20 cellular contexts compared by ENCODE assay signal in the genomic region with DNA sequence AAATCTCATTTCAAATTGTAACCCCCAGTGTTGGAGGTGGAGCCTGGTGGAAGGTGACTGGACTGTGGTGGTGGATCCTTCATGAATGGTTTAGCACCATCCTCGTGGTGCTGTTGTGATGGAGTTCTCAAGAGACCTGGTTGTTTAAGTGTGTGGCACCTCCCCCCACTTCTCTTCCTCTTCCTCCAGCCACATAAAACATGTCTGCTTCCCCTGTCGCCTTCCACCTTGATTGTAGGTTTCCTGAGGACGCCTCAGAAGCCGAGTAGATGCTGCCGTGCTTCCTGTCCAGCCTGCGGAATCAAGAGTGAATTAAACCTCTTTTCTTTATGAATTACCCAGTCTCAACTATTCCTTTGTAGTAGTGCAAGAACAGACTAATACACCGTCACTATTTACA. TPM values are rescaled to one million over a fixed set of nuclear protein-coding genes. Genes with fewer than 3 reads are reported as not detected.
A peak's percentile ranks its signal among the peaks of the same experiment; 100 is the strongest.
DNase-seq lines count a peak whose midpoint lies in the region; ATAC-seq lines count a peak whose summit lies in the region.
"Had no signal": no experiment of that assay in that cellular context is flagged by ENCODE, and none has a peak within 500 bp of the region (broad histone marks: within the 10 kb centered on the region; RNA-seq: fewer than 3 reads in every experiment).

No MANE protein-coding gene starts in this region.

- no peak overlapping the region for H3K27ac ChIP-seq in naive thymus-derived CD4-positive, alpha-beta T cell (ENCODE audit: low read depth, low read length)
- H3K27ac ChIP-seq: GM23248 had no signal

- peak overlapping the region; percentile 41 for H3K4me3 Mint-ChIP-seq in activated naive CD4-positive, alpha-beta T cell treated with anti-CD3 and anti-CD28 coated beads, Interleukin-2, amount 50 U/mL, for 24 hours
- peak overlapping the region; percentile 5 to 85 (median 64) for H3K4me3 Mint-ChIP-seq in naive thymus-derived CD4-positive, alpha-beta T cell

- H3K4me1 ChIP-seq in naive thymus-derived CD4-positive, alpha-beta T cell (ENCODE audit: control insufficient read depth in 2 of 2, insufficient read depth in 2 of 2, low read length in 2 of 2) = peaks cover 0 to 5% of the 10 kb centered on the region in 2 donors

- H3K4me1 Mint-ChIP-seq in activated naive CD4-positive, alpha-beta T cell treated with anti-CD3 and anti-CD28 coated beads, Interleukin-2, amount 50 U/mL, for 24 hours = peaks cover 22% of the 10 kb centered on the region
- H3K4me1 Mint-ChIP-seq in naive thymus-derived CD4-positive, alpha-beta T cell = peaks cover 10 to 39% (median 22%) of the 10 kb centered on the region in 7 donors

- POLR2A ChIA-PET in naive thymus-derived CD4-positive, alpha-beta T cell (lab: Charles Lee) = no interaction called here

- peaks cover 4% of the 10 kb centered on the region for H3K9me3 Mint-ChIP-seq in activated naive CD4-positive, alpha-beta T cell treated with anti-CD3 and anti-CD28 coated beads, Interleukin-2, amount 50 U/mL, for 24 hours
- H3K9me3 Mint-ChIP-seq in naive thymus-derived CD4-positive, alpha-beta T cell = peaks cover 2 to 41% (median 16%) of the 10 kb centered on the region in 11 donors

- no peak overlapping the region for H3K4me3 ChIP-seq in naive thymus-derived CD4-positive, alpha-beta T cell (ENCODE audit: low read length)
- H3K4me3 ChIP-seq: GM12878, GM23248 had no signal

- H3K36me3 ChIP-seq in naive thymus-derived CD4-positive, alpha-beta T cell (ENCODE audit: control insufficient read depth in 2 of 3, insufficient read depth in 3 of 3, low read length in 3 of 3) = no peaks in the 10 kb centered on the region

- no peak for DNase-seq in activated naive CD4-positive, alpha-beta T cell (lab: John Stamatoyannopoulos, UW)
- DNase-seq in GDM1 (lab: John Stamatoyannopoulos, UW) (peak; percentile 10), UCSD-AML1 (lab: John Stamatoyannopoulos, UW; ENCODE audit: unreplicated experiment) (peak; percentile 11), MV-4-11 (lab: John Stamatoyannopoulos, UW) (no peak), COR-L47 (lab: John Stamatoyannopoulos, UW) (no peak)
- DNase-seq in naive thymus-derived CD4-positive, alpha-beta T cell = peak in 6 of 9 donors; percentile 16 to 36 (median 23)
- no peak for DNase-seq in activated effector memory CD4-positive, alpha-beta T cell treated with anti-CD3 and anti-CD28 coated beads, Interleukin-2, amount 50 U/mL, for 16 hours
- DNase-seq: DMS79 treated with DMSO at 0.1 percent for 48 hours, GM23248, IMR-90, NCI-H1436 treated with DMSO at 0.1 percent for 48 hours, NCI-H2029 treated with DMSO at 0.1 percent for 48 hours, NCI-H2171 treated with DMSO at 0.1 percent for 48 hours, NCI-H774, RPMI8226, SIG-M5 had no signal

- intact Hi-C loops in naive thymus-derived CD4-positive, alpha-beta T cell (cut with micrococcal nuclease) = no loop called here

- peak overlapping the region; percentile 56 for H3K27ac Mint-ChIP-seq in activated naive CD4-positive, alpha-beta T cell treated with anti-CD3 and anti-CD28 coated beads, Interleukin-2, amount 50 U/mL, for 24 hours
- peak overlapping the region in 8 of 9 donors; percentile 53 to 88 (median 76) for H3K27ac Mint-ChIP-seq in naive thymus-derived CD4-positive, alpha-beta T cell

- no peaks in the 10 kb centered on the region for H3K27me3 Mint-ChIP-seq in activated naive CD4-positive, alpha-beta T cell treated with anti-CD3 and anti-CD28 coated beads, Interleukin-2, amount 50 U/mL, for 24 hours
- no peaks in the 10 kb centered on the region for H3K27me3 Mint-ChIP-seq in naive thymus-derived CD4-positive, alpha-beta T cell

- H3K27me3 ChIP-seq in naive thymus-derived CD4-positive, alpha-beta T cell (ENCODE audit: control insufficient read depth in 2 of 2, insufficient read depth in 2 of 2, low read length in 2 of 2) = no peaks in the 10 kb centered on the region

- CTCF ChIA-PET in naive thymus-derived CD4-positive, alpha-beta T cell (lab: Charles Lee) = no interaction called here

- H3K9me3 ChIP-seq in naive thymus-derived CD4-positive, alpha-beta T cell (ENCODE audit: control insufficient read depth in 2 of 3, low read length in 3 of 3) = peaks cover 0 to 9% (median 0%) of the 10 kb centered on the region in 3 experiments

- peaks cover 3% of the 10 kb centered on the region for H3K36me3 Mint-ChIP-seq in activated naive CD4-positive, alpha-beta T cell treated with anti-CD3 and anti-CD28 coated beads, Interleukin-2, amount 50 U/mL, for 24 hours
- H3K36me3 Mint-ChIP-seq in naive thymus-derived CD4-positive, alpha-beta T cell = peaks cover 0 to 19% (median 11%) of the 10 kb centered on the region in 5 donors

- peak; percentile 40 for ATAC-seq in naive thymus-derived CD4-positive, alpha-beta T cell
- ATAC-seq: GM12878, HCT116 had no signal

RNA-seq across cellular contexts. Expression of gene GRB10, which starts 21.0 kb away (rescaled TPM):
- 10 to 100 TPM in 1 of 5 experiments, 1 to 10 TPM in 4; 3.4 to 10.6 (median 7.2) TPM for total RNA-seq in naive thymus-derived CD4-positive, alpha-beta T cell
- polyA plus RNA-seq in naive thymus-derived CD4-positive, alpha-beta T cell = 1 to 10 TPM; 2.6 to 4.7 TPM
- total RNA-seq: G401 had no signal

Comparison
In these comparisons a context has a peak if more than half of its experiments do, and no peak if none do; other contexts are left out.
1. DNase-seq: peak in GDM1 (single experiment), UCSD-AML1 (single experiment) and naive thymus-derived CD4-positive, alpha-beta T cell (6 of 9); none in activated naive CD4-positive, alpha-beta T cell (0 of 4), activated effector memory CD4-positive, alpha-beta T cell treated with anti-CD3 and anti-CD28 coated beads, Interleukin-2, amount 50 U/mL, for 16 hours (single experiment), MV-4-11 (single experiment) and COR-L47 (single experiment).